Comparison of ENCODE assay signal across 34 cellular contexts in the genomic region with DNA sequence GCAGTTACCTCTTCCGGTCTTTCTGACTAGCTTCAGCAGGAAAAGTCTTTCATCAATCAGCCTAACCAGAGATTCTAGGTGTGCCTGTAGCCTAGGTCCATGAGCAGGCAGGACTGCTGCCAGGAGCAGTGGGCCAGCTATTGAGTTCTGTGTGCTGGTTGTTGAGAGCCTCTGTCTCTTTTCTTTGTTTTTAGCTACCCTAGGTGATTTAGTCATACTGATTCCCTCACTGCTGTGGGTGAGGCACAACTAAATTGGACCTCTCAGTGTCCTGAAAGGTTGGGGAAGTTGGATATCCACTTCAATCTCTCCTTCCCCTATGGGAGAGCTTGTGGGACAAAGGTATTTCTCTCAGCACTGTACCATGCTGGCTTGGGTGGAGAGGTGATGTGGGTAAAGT.
DNase-seq lines count a peak whose midpoint lies in the region; ATAC-seq, FAIRE-seq and TF ChIP-seq lines count a peak whose summit lies in the region.
"Had no signal": no experiment of that assay in that cellular context is flagged by ENCODE, and none has a peak within 500 bp of the region (broad histone marks: within the 10 kb centered on the region; RNA-seq: fewer than 3 reads in every experiment).

No MANE protein-coding gene starts in this region.

- H3K36me3 Mint-ChIP-seq in Calu3 (ENCODE audit: insufficient read depth, unreplicated experiment) (no peaks in the 10 kb centered on the region), astrocyte (ENCODE audit: low read depth, unreplicated experiment) (no peaks in the 10 kb centered on the region)
- no peaks in the 10 kb centered on the region for H3K36me3 Mint-ChIP-seq in effector memory CD8-positive, alpha-beta T cell (ENCODE audit: insufficient read depth)
- H3K36me3 Mint-ChIP-seq: memory B cell had no signal

- intact Hi-C loops in Calu3 (cut with micrococcal nuclease; ENCODE audit: unreplicated experiment), result no loop called here

- peak overlapping the region; percentile 5 for H3K9ac ChIP-seq in astrocyte (ENCODE audit: low read length)
- H3K9ac ChIP-seq: parathyroid adenoma had no signal

- no peaks in the 10 kb centered on the region for H3K36me3 ChIP-seq in astrocyte (ENCODE audit: insufficient read depth, low read length)
- H3K36me3 ChIP-seq: gastroesophageal sphincter, MG63, right atrium auricular region had no signal

- no peak overlapping the region for H3K4me3 Mint-ChIP-seq in Calu3 (ENCODE audit: low read depth, unreplicated experiment)
- peak overlapping the region; percentile 45 for H3K4me3 Mint-ChIP-seq in astrocyte (ENCODE audit: unreplicated experiment)
- H3K4me3 Mint-ChIP-seq in effector memory CD8-positive, alpha-beta T cell, result no peak overlapping the region
- H3K4me3 Mint-ChIP-seq: activated CD4-positive, alpha-beta T cell treated with anti-CD3 and anti-CD28 coated beads for 36 hours; activated CD8-positive, alpha-beta T cell treated with anti-CD3 and anti-CD28 coated beads, Interleukin-2, amount 10 ng/mL, durations not matched to agents 7 days and 5 days; activated naive CD4-positive, alpha-beta T cell treated with anti-CD3 and anti-CD28 coated beads for 36 hours; CD4-positive, alpha-beta T cell; memory B cell; neural crest cell; stimulated activated naive CD8-positive, alpha-beta T cell treated with anti-CD3 and anti-CD28 coated beads, Interleukin-15, Interleukin-2, amounts not matched to agents 100 ng/mL and 50 ng/mL, for 24 hours had no signal

- peak overlapping the region; percentile 15 for H2AFZ ChIP-seq in astrocyte (ENCODE audit: low read depth, low read length)
- H2AFZ ChIP-seq: hepatocyte, parathyroid adenoma had no signal

- H3K4me3 ChIP-seq in astrocyte (ENCODE audit: insufficient read depth, low read depth, low read length), result no peak overlapping the region
- H3K4me3 ChIP-seq: gastroesophageal sphincter, hepatocyte, K562, MG63, right atrium auricular region, testis had no signal

- H3K4me1 Mint-ChIP-seq in Calu3 (ENCODE audit: low read depth, unreplicated experiment) (peaks cover 14% of the 10 kb centered on the region), astrocyte (ENCODE audit: low read depth, unreplicated experiment) (peaks cover 21% of the 10 kb centered on the region)
- no peaks in the 10 kb centered on the region for H3K4me1 Mint-ChIP-seq in effector memory CD8-positive, alpha-beta T cell (ENCODE audit: low read depth in 2 of 2)
- H3K4me1 Mint-ChIP-seq: memory B cell, neural crest cell had no signal

- H4K20me1 ChIP-seq in astrocyte (ENCODE audit: insufficient read depth, low read length), result no peaks in the 10 kb centered on the region

- H3K27ac Mint-ChIP-seq in Calu3 (ENCODE audit: unreplicated experiment) (peak overlapping the region; percentile 61), astrocyte (ENCODE audit: unreplicated experiment) (peak overlapping the region; percentile 99)
- H3K27ac Mint-ChIP-seq in effector memory CD8-positive, alpha-beta T cell, result no peak overlapping the region
- H3K27ac Mint-ChIP-seq: activated CD4-positive, alpha-beta T cell treated with anti-CD3 and anti-CD28 coated beads for 36 hours; activated CD8-positive, alpha-beta T cell treated with anti-CD3 and anti-CD28 coated beads, Interleukin-2, amount 10 ng/mL, durations not matched to agents 7 days and 5 days; activated naive CD4-positive, alpha-beta T cell treated with anti-CD3 and anti-CD28 coated beads for 36 hours; CD4-positive, alpha-beta T cell; memory B cell; stimulated activated naive CD8-positive, alpha-beta T cell treated with anti-CD3 and anti-CD28 coated beads, Interleukin-15, Interleukin-2, amounts not matched to agents 100 ng/mL and 50 ng/mL, for 24 hours had no signal

- no peaks in the 10 kb centered on the region for H3K27me3 ChIP-seq in astrocyte (ENCODE audit: insufficient read depth, low read length)
- H3K27me3 ChIP-seq: gastroesophageal sphincter, hepatocyte, MG63, right atrium auricular region, testis had no signal

- no peaks in the 10 kb centered on the region for H3K9me3 ChIP-seq in astrocyte (ENCODE audit: insufficient read depth, low read depth, low read length)
- H3K9me3 ChIP-seq: gastroesophageal sphincter, MG63, right atrium auricular region, testis had no signal

- BruUV-seq in Calu3 (replicated peaks; lab: Mats Ljungman, UMichigan), result no TSS peak

- no peak for FAIRE-seq in astrocyte (lab: Jason Lieb, UNC)
- FAIRE-seq: A204.1, HTR-8/SVneo, K562 had no signal

- peak overlapping the region; percentile 6 for H3K27ac ChIP-seq in astrocyte (ENCODE audit: low read depth, low read length)
- H3K27ac ChIP-seq: gastroesophageal sphincter, hepatocyte, parathyroid adenoma, right atrium auricular region, testis had no signal

- H3K79me2 ChIP-seq in astrocyte (ENCODE audit: insufficient read depth, low read length), result no peaks in the 10 kb centered on the region
- H3K79me2 ChIP-seq: hepatocyte, parathyroid adenoma had no signal

- ATAC-seq in effector memory CD8-positive, alpha-beta T cell (replicated peaks), result no peak
- ATAC-seq: activated CD4-positive, alpha-beta T cell treated with anti-CD3 and anti-CD28 coated beads for 36 hours; activated CD8-positive, alpha-beta T cell treated with anti-CD3 and anti-CD28 coated beads, Interleukin-2, amount 10 ng/mL, durations not matched to agents 7 days and 5 days; gastroesophageal sphincter; K562; left lobe of liver; Right ventricle myocardium inferior had no signal

- H3K27me3 Mint-ChIP-seq in Calu3 (ENCODE audit: unreplicated experiment) (peaks cover 21% of the 10 kb centered on the region), astrocyte (ENCODE audit: low read depth, unreplicated experiment) (no peaks in the 10 kb centered on the region)
- no peaks in the 10 kb centered on the region for H3K27me3 Mint-ChIP-seq in effector memory CD8-positive, alpha-beta T cell
- H3K27me3 Mint-ChIP-seq: CD4-positive, alpha-beta T cell; stimulated activated naive CD8-positive, alpha-beta T cell treated with anti-CD3 and anti-CD28 coated beads, Interleukin-15, Interleukin-2, amounts not matched to agents 100 ng/mL and 50 ng/mL, for 24 hours had no signal

- CTCF ChIA-PET in Calu3 (lab: Charles Lee), result no interaction called here

- no peak for TF ChIP-seq CTCF in Calu3 (IDR thresholded peaks at IDR 0.05; ENCODE audit: unreplicated experiment)
- no peak for TF ChIP-seq CTCF in astrocyte (IDR thresholded peaks at IDR 0.05; ENCODE audit: insufficient read depth, low read depth, low read length)

- peak overlapping the region; percentile 81 for H3K4me2 ChIP-seq in astrocyte (ENCODE audit: low read length)
- H3K4me2 ChIP-seq: hepatocyte had no signal

- H3K4me1 ChIP-seq in astrocyte (ENCODE audit: insufficient read depth, low read length), result peaks cover 9% of the 10 kb centered on the region
- H3K4me1 ChIP-seq: gastroesophageal sphincter, parathyroid adenoma, right atrium auricular region, testis had no signal

- no peaks in the 10 kb centered on the region for H3K9me3 Mint-ChIP-seq in Calu3 (ENCODE audit: low read depth, unreplicated experiment)
- H3K9me3 Mint-ChIP-seq in astrocyte (ENCODE audit: unreplicated experiment), result peaks cover 3% of the 10 kb centered on the region
- peaks cover 0 to 4% of the 10 kb centered on the region in 2 donors for H3K9me3 Mint-ChIP-seq in effector memory CD8-positive, alpha-beta T cell
- H3K9me3 Mint-ChIP-seq: activated naive CD4-positive, alpha-beta T cell treated with anti-CD3 and anti-CD28 coated beads for 36 hours; stimulated activated naive CD8-positive, alpha-beta T cell treated with anti-CD3 and anti-CD28 coated beads, Interleukin-15, Interleukin-2, amounts not matched to agents 100 ng/mL and 50 ng/mL, for 24 hours had no signal

- no peak for DNase-seq in Calu3
- peak; percentile 1 for DNase-seq in HT-29 (ENCODE audit: low spot score)
- peak; percentile 12 for DNase-seq in astrocyte (ENCODE audit: low read depth)
- peak; percentile 78 for DNase-seq in kidney tubule cell (ENCODE audit: low spot score)
- DNase-seq in NOMO-1 (lab: John Stamatoyannopoulos, UW; ENCODE audit: unreplicated experiment in 2 of 2), result no peak
- no peak for DNase-seq in stimulated activated CD8-positive, alpha-beta memory T cell treated with anti-CD3 and anti-CD28 coated beads, Interleukin-4, amount 100 ng/mL, for 48 hours
- DNase-seq in effector memory CD8-positive, alpha-beta T cell, result no peak
- DNase-seq in stimulated activated naive CD4-positive, alpha-beta T cell (lab: John Stamatoyannopoulos, UW), result no peak
- DNase-seq: activated CD4-positive, alpha-beta T cell treated with anti-CD3 and anti-CD28 coated beads for 36 hours; activated CD8-positive, alpha-beta T cell treated with anti-CD3 and anti-CD28 coated beads, Interleukin-2, amount 10 ng/mL, durations not matched to agents 7 days and 5 days; activated naive CD4-positive, alpha-beta T cell treated with anti-CD3 and anti-CD28 coated beads for 36 hours; CD4-positive, alpha-beta T cell; cerebellar nuclear complex; MG63; NCI-H1105; NCI-H187; NCI-H2171; NCI-H510A; OCI-M1; stimulated activated CD4-positive, alpha-beta T cell treated with anti-CD3 and anti-CD28 coated beads, Interleukin-1b, Interleukin-23, amount 100 ng/mL, for 48 hours; T-helper 2 cell; testis had no signal

Comparison
In these comparisons a context has a peak if more than half of its experiments do, and no peak if none do; other contexts are left out.
1. DNase-seq: peak in HT-29 (single experiment), astrocyte (single experiment) and kidney tubule cell (single experiment); none in Calu3 (single experiment), NOMO-1 (0 of 2), stimulated activated CD8-positive, alpha-beta memory T cell treated with anti-CD3 and anti-CD28 coated beads, Interleukin-4, amount 100 ng/mL, for 48 hours (single experiment), effector memory CD8-positive, alpha-beta T cell (0 of 3) and stimulated activated naive CD4-positive, alpha-beta T cell (0 of 6).
2. H3K27ac Mint-ChIP-seq: peak in Calu3 (single experiment) and astrocyte (single experiment); none in effector memory CD8-positive, alpha-beta T cell (0 of 2).